Comparison of ENCODE assay signal across 8 cellular contexts in the genomic region with DNA sequence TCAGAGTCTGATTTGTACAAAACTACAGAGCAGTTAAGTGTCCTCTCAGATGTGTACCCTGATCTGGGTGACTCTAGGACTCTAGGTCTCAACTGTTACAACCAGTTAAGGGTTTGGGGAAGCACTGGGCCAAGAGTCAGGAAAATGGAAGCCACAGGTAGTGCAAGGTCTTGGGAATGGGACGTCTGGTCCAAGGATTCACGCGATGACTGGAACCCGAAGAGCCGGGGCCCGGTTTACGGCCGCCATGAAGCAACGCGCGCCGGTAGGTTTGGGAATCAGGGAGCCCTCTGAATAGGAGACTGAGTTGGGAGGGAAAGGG. TPM values are rescaled to one million over a fixed set of nuclear protein-coding genes. Genes with fewer than 3 reads are reported as not detected.
DNase-seq lines count a peak whose midpoint lies in the region; ATAC-seq, FAIRE-seq and TF ChIP-seq lines count a peak whose summit lies in the region.

No MANE protein-coding gene starts in this region.

- peaks cover 5% of the 10 kb centered on the region for H3K4me1 Mint-ChIP-seq in astrocyte (ENCODE audit: low read depth, unreplicated experiment)

- H3K27me3 ChIP-seq in astrocyte (ENCODE audit: insufficient read depth, low read length): no peaks in the 10 kb centered on the region
- H3K27me3 ChIP-seq in left lung: no peaks in the 10 kb centered on the region
- no peaks in the 10 kb centered on the region for H3K27me3 ChIP-seq in upper lobe of left lung

- POLR2A ChIA-PET in A549 (lab: Yijun Ruan, JAX): interaction anchor here (0.5 kb wide), 1 partner anchor 9 kb away, joined by 4 read pairs; no protein-coding TSS in a partner anchor

- peak; percentile 77 to 84 for ATAC-seq in A549
- ATAC-seq in GM19351 (IDR thresholded peaks at IDR 0.05; ENCODE audit: unreplicated experiment): peak; percentile 25
- ATAC-seq in HG03571 (IDR thresholded peaks at IDR 0.05; ENCODE audit: unreplicated experiment): peak; percentile 16
- ATAC-seq in left lung: peak; percentile 28
- ATAC-seq in upper lobe of left lung (ENCODE audit: low FRiP score in 2 of 2): peak; percentile 18 to 32
- ATAC-seq in HG03097 (IDR thresholded peaks at IDR 0.05; ENCODE audit: low FRiP score, unreplicated experiment): no peak

- CTCF ChIA-PET in A549 (lab: Yijun Ruan, JAX): interaction anchor here (0.6 to 1.2 kb wide), 3 partner anchors 10 to 34 kb away, joined by 3 to 4 read pairs (median 3); no protein-coding TSS in a partner anchor

- DNase-seq in A549 (ENCODE audit: low read depth in 1 of 2, low spot score in 1 of 2): peak in 1 of 2 experiments; percentile 63
- no peak for DNase-seq in astrocyte (ENCODE audit: low read depth)
- no peak for DNase-seq in left lung
- no peak for DNase-seq in upper lobe of left lung
- no peak for DNase-seq in glomerular visceral epithelial cell (ENCODE audit: extremely low spot score)

- peaks cover 28% of the 10 kb centered on the region for H3K79me2 ChIP-seq in astrocyte (ENCODE audit: insufficient read depth, low read length)

- H3K4me1 ChIP-seq in A549 (peaks cover 17% of the 10 kb centered on the region; the same call in 2 of the 3 replicates), astrocyte (ENCODE audit: insufficient read depth, low read length) (no peaks in the 10 kb centered on the region), left lung (no peaks in the 10 kb centered on the region), upper lobe of left lung (peaks cover 0 to 4% (median 2%) of the 10 kb centered on the region in 4 donors)

- no peaks in the 10 kb centered on the region for H3K9me3 Mint-ChIP-seq in astrocyte (ENCODE audit: unreplicated experiment)

- peak overlapping the region; percentile 73 for H2AFZ ChIP-seq in astrocyte (ENCODE audit: low read depth, low read length)

- H4K20me1 ChIP-seq in astrocyte (ENCODE audit: insufficient read depth, low read length): no peaks in the 10 kb centered on the region

- H3K27ac ChIP-seq in A549 (peak overlapping the region; percentile 90 to 99), astrocyte (ENCODE audit: low read depth, low read length) (peak overlapping the region; percentile 26), left lung (peak overlapping the region in 1 of 2 donors; percentile 86), upper lobe of left lung (peak overlapping the region in 3 of 4 donors; percentile 27 to 84 (median 79))

- FAIRE-seq in A549 (lab: Jason Lieb, UNC) (no peak), astrocyte (lab: Jason Lieb, UNC) (no peak)

- no peak for TF ChIP-seq EP300 in A549 (IDR thresholded peaks at IDR 0.05)
- TF ChIP-seq EP300 in upper lobe of left lung (IDR thresholded peaks at IDR 0.05): no peak

- no peaks in the 10 kb centered on the region for H3K27me3 Mint-ChIP-seq in astrocyte (ENCODE audit: low read depth, unreplicated experiment)

- peak overlapping the region; percentile 73 for H3K9ac ChIP-seq in astrocyte (ENCODE audit: low read length)

- H3K9me3 ChIP-seq in A549 (no peaks in the 10 kb centered on the region), astrocyte (ENCODE audit: insufficient read depth, low read depth, low read length) (no peaks in the 10 kb centered on the region), left lung (no peaks in the 10 kb centered on the region), upper lobe of left lung (no peaks in the 10 kb centered on the region)

- peak overlapping the region; percentile 76 for H3K4me3 Mint-ChIP-seq in astrocyte (ENCODE audit: unreplicated experiment)

- TF ChIP-seq CTCF in A549 (IDR thresholded peaks at IDR 0.05) (no peak), astrocyte (IDR thresholded peaks at IDR 0.05; ENCODE audit: insufficient read depth, low read depth, low read length) (no peak), left lung (IDR thresholded peaks at IDR 0.05) (no peak), upper lobe of left lung (IDR thresholded peaks at IDR 0.05) (no peak)

- H3K36me3 ChIP-seq in astrocyte (ENCODE audit: insufficient read depth, low read length) (no peaks in the 10 kb centered on the region), left lung (no peaks in the 10 kb centered on the region), upper lobe of left lung (no peaks in the 10 kb centered on the region)

- H3K27ac Mint-ChIP-seq in astrocyte (ENCODE audit: unreplicated experiment): peak overlapping the region; percentile 69

- H3K4me2 ChIP-seq in A549 (peak overlapping the region; percentile 74), astrocyte (ENCODE audit: low read length) (peak overlapping the region; percentile 85)

- no peaks in the 10 kb centered on the region for H3K36me3 Mint-ChIP-seq in astrocyte (ENCODE audit: low read depth, unreplicated experiment)

- 3% methylated on average over 12 of the region's 12 CpGs for WGBS in A549 (ENCODE audit: missing lambda C conversion rate)
- 9 to 40% methylated on average over 9 to 12 of the region's 12 CpGs for WGBS in upper lobe of left lung, 2 donors

- no peak for TF ChIP-seq POLR2A in A549 (IDR thresholded peaks at IDR 0.05; ENCODE audit: low read length)
- no peak for TF ChIP-seq POLR2A in upper lobe of left lung (IDR thresholded peaks at IDR 0.05)

- no peak for TF ChIP-seq RAD21 in A549 (conservative IDR thresholded peaks at IDR 0.05 in 1 of 2, IDR thresholded peaks at IDR 0.05 in 1 of 2)

- intact Hi-C loops in left lung (cut with DNase I): no loop called here

- H3K4me3 ChIP-seq in A549 (peak overlapping the region; percentile 94), astrocyte (ENCODE audit: insufficient read depth, low read depth, low read length) (peak overlapping the region; percentile 56), left lung (peak overlapping the region; percentile 18 to 59), upper lobe of left lung (peak overlapping the region; percentile 18 to 77 (median 69))

TF ChIP-seq in A549, 52 proteins besides CTCF, POLR2A, EP300 and RAD21:
- TF ChIP-seq, protein P1, sequence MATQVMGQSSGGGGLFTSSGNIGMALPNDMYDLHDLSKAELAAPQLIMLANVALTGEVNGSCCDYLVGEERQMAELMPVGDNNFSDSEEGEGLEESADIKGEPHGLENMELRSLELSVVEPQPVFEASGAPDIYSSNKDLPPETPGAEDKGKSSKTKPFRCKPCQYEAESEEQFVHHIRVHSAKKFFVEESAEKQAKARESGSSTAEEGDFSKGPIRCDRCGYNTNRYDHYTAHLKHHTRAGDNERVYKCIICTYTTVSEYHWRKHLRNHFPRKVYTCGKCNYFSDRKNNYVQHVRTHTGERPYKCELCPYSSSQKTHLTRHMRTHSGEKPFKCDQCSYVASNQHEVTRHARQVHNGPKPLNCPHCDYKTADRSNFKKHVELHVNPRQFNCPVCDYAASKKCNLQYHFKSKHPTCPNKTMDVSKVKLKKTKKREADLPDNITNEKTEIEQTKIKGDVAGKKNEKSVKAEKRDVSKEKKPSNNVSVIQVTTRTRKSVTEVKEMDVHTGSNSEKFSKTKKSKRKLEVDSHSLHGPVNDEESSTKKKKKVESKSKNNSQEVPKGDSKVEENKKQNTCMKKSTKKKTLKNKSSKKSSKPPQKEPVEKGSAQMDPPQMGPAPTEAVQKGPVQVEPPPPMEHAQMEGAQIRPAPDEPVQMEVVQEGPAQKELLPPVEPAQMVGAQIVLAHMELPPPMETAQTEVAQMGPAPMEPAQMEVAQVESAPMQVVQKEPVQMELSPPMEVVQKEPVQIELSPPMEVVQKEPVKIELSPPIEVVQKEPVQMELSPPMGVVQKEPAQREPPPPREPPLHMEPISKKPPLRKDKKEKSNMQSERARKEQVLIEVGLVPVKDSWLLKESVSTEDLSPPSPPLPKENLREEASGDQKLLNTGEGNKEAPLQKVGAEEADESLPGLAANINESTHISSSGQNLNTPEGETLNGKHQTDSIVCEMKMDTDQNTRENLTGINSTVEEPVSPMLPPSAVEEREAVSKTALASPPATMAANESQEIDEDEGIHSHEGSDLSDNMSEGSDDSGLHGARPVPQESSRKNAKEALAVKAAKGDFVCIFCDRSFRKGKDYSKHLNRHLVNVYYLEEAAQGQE (IDR thresholded peaks at IDR 0.05): peak; percentile 70
- TF ChIP-seq KDM5A (IDR thresholded peaks at IDR 0.05) (no peak), CHD2 (IDR thresholded peaks at IDR 0.05; ENCODE audit: low read length, partially characterized antibody) (peak; percentile 59), FOSL2 (IDR thresholded peaks at IDR 0.05) (no peak), FOSL2 (CRISPR knock-in tag; IDR thresholded peaks at IDR 0.05) (no peak), SMC3 (IDR thresholded peaks at IDR 0.05) (no peak), TP53 (CRISPR knock-in tag; IDR thresholded peaks at IDR 0.05) (0 out of 2 replicates have a peak, but pooled peaks have one; percentile 24), RCOR1 (IDR thresholded peaks at IDR 0.05; ENCODE audit: low read depth, low read length) (no peak)
- TF ChIP-seq, protein P2, sequence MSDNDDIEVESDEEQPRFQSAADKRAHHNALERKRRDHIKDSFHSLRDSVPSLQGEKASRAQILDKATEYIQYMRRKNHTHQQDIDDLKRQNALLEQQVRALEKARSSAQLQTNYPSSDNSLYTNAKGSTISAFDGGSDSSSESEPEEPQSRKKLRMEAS (IDR thresholded peaks at IDR 0.05): 0 out of 2 replicates have a peak, but pooled peaks have one; percentile 14

RNA-seq across cellular contexts. Expression of a gene that starts 0.3 kb away (rescaled TPM):
- 70.6 and 96.6 TPM in 2 replicates for polyA plus RNA-seq in A549 (2011; rRNA removed)
- polyA plus RNA-seq in A549 (2012; cell fraction: cytosol; rRNA removed): 52.2 and 54.9 TPM in 2 replicates
- polyA plus RNA-seq in A549 (2012; cell fraction: nucleus; rRNA removed): 19.5 and 27.2 TPM in 2 replicates
- 97.4 to 108 TPM (median 101 TPM) in 3 replicates for polyA plus RNA-seq in A549 (2017; fragmentation: RNase III; extraction: RNeasy Plus Mini Kit Qiagen cat#74134 plus additional on column Dnase treatment)
- polyA minus RNA-seq in A549 (2011; rRNA and poly(A)+ RNA removed): 16.4 and 16.7 TPM in 2 replicates
- 20.2 and 20.6 TPM in 2 replicates for total RNA-seq in astrocyte
- total RNA-seq in left lung: 10 to 100 TPM; 21.2 to 26.9 TPM
- 10 to 100 TPM in 4 of 6 donors, 1 to 10 TPM in 2; 4.4 to 17.2 (median 14.5) TPM for total RNA-seq in upper lobe of left lung

Comparison
In these comparisons a context has a peak if more than half of its experiments do, and no peak if none do; other contexts are left out.
1. H3K4me3 ChIP-seq: peak in every context shown above with its lines; median percentile 94 in A549; 69 in upper lobe of left lung; 56 in astrocyte; 38 in left lung.